8 cellular contexts compared by ENCODE assay signal in the genomic region with DNA sequence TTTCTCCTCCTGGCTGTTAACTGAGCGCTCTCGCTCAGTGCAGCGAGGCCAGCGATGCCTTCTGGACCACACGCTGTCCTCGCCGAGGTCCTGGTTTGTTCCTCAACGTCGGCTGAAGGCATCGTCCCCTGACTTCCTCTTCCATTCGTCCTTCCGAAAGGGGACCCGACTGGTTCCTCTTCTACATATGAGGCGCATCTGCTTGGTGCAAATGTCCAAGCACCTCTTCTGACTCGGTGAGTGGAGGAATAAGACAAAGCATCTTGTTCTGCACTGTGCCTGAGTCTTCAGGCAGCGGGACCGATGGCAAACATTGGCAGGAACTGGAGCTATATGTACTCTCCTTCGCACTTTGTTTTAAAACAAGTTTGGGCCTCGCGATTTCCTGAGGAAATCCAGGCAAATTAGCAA. TPM values are rescaled to one million over a fixed set of nuclear protein-coding genes. Genes with fewer than 3 reads are reported as not detected.
DNase-seq lines count a peak whose midpoint lies in the region; ATAC-seq, FAIRE-seq and TF ChIP-seq lines count a peak whose summit lies in the region.

No MANE protein-coding gene starts in this region.

- TF ChIP-seq CTCF in GM23338 (conservative IDR thresholded peaks at IDR 0.05; ENCODE audit: low read depth in 2 of 2) = no peak
- TF ChIP-seq CTCF in bronchial epithelial cell (IDR thresholded peaks at IDR 0.05; ENCODE audit: insufficient read depth, low read length, severe bottlenecking) = no peak

- no peak for FAIRE-seq in bronchial epithelial cell (lab: Jason Lieb, UNC)

- H3K27me3 ChIP-seq in GM23338 (ENCODE audit: insufficient read depth) (peaks cover 30% of the 10 kb centered on the region), bronchial epithelial cell (ENCODE audit: control insufficient read depth, insufficient read depth, low read length) (peaks cover 8% of the 10 kb centered on the region)

- no peaks in the 10 kb centered on the region for H3K9me2 ChIP-seq in GM23338 (ENCODE audit: insufficient read depth)

- no peaks in the 10 kb centered on the region for H3K36me3 ChIP-seq in GM23338 (ENCODE audit: insufficient read depth)
- no peaks in the 10 kb centered on the region for H3K36me3 ChIP-seq in bronchial epithelial cell (ENCODE audit: control insufficient read depth, insufficient read depth, low read length)

- DNase-seq in NCI-H146 (lab: John Stamatoyannopoulos, UW) (peak; percentile 8), NCI-H146 treated with DMSO at 0.1 percent for 48 hours (lab: John Stamatoyannopoulos, UW; ENCODE audit: unreplicated experiment) (no peak), GM23338 (ENCODE audit: low spot score) (peak; percentile 59), MV-4-11 (lab: John Stamatoyannopoulos, UW) (peak; percentile 76), bronchial epithelial cell (ENCODE audit: low read depth) (no peak), memory B cell (ENCODE audit: low spot score in 2 of 2) (peak; percentile 1 to 21), NCI-H1436 (lab: John Stamatoyannopoulos, UW) (no peak), OCI-M2 (lab: John Stamatoyannopoulos, UW; ENCODE audit: unreplicated experiment) (no peak)

- H3K4me3 ChIP-seq in GM23338 (peak overlapping the region; percentile 99), bronchial epithelial cell (ENCODE audit: low read depth, low read length) (peak overlapping the region; percentile 61)

- H4K20me1 ChIP-seq in GM23338 (replicated peaks; ENCODE audit: insufficient read depth) = no peaks in the 10 kb centered on the region; the same call in 1 of the 2 replicates

- H3K36me3 Mint-ChIP-seq in GM23338 (ENCODE audit: low read depth) = no peaks in the 10 kb centered on the region
- no peaks in the 10 kb centered on the region for H3K36me3 Mint-ChIP-seq in memory B cell

- H3K4me1 Mint-ChIP-seq in GM23338 (peaks cover 41% of the 10 kb centered on the region), memory B cell (peaks cover 12% of the 10 kb centered on the region)

- H3K4me2 ChIP-seq in GM23338 = peak overlapping the region; percentile 99

- no peaks in the 10 kb centered on the region for H3K9me3 Mint-ChIP-seq in GM23338
- H3K9me3 Mint-ChIP-seq in memory B cell = no peaks in the 10 kb centered on the region

- no peak overlapping the region for H3K27ac Mint-ChIP-seq in GM23338
- peak overlapping the region; percentile 26 for H3K27ac Mint-ChIP-seq in memory B cell

- peaks cover 29% of the 10 kb centered on the region for H3K79me2 ChIP-seq in GM23338 (replicated peaks; ENCODE audit: insufficient read depth)

- H3K27ac ChIP-seq in GM23338 (ENCODE audit: low read depth) = no peak overlapping the region

- H3K4me3 Mint-ChIP-seq in GM23338 = peak overlapping the region; percentile 91
- H3K4me3 Mint-ChIP-seq in memory B cell = peak overlapping the region; percentile 91

- ATAC-seq in GM23338 (peak; percentile 17), memory B cell (ENCODE audit: low read depth) (peak; percentile 37)

- H3F3A ChIP-seq in GM23338 (replicated peaks; ENCODE audit: low read depth) = no peaks in the 10 kb centered on the region

- H3K4me1 ChIP-seq in GM23338 (ENCODE audit: insufficient read depth) = peaks cover 35% of the 10 kb centered on the region

- peaks cover 37% of the 10 kb centered on the region for H3K27me3 Mint-ChIP-seq in GM23338 (ENCODE audit: insufficient read depth, low read depth, poor library complexity)
- H3K27me3 Mint-ChIP-seq in memory B cell = peaks cover 25% of the 10 kb centered on the region

- H2AFZ ChIP-seq in GM23338 = peak overlapping the region; percentile 99

TF ChIP-seq in GM23338, 12 proteins besides CTCF, POLR2A, EP300 and RAD21:
- TF ChIP-seq, protein P1, sequence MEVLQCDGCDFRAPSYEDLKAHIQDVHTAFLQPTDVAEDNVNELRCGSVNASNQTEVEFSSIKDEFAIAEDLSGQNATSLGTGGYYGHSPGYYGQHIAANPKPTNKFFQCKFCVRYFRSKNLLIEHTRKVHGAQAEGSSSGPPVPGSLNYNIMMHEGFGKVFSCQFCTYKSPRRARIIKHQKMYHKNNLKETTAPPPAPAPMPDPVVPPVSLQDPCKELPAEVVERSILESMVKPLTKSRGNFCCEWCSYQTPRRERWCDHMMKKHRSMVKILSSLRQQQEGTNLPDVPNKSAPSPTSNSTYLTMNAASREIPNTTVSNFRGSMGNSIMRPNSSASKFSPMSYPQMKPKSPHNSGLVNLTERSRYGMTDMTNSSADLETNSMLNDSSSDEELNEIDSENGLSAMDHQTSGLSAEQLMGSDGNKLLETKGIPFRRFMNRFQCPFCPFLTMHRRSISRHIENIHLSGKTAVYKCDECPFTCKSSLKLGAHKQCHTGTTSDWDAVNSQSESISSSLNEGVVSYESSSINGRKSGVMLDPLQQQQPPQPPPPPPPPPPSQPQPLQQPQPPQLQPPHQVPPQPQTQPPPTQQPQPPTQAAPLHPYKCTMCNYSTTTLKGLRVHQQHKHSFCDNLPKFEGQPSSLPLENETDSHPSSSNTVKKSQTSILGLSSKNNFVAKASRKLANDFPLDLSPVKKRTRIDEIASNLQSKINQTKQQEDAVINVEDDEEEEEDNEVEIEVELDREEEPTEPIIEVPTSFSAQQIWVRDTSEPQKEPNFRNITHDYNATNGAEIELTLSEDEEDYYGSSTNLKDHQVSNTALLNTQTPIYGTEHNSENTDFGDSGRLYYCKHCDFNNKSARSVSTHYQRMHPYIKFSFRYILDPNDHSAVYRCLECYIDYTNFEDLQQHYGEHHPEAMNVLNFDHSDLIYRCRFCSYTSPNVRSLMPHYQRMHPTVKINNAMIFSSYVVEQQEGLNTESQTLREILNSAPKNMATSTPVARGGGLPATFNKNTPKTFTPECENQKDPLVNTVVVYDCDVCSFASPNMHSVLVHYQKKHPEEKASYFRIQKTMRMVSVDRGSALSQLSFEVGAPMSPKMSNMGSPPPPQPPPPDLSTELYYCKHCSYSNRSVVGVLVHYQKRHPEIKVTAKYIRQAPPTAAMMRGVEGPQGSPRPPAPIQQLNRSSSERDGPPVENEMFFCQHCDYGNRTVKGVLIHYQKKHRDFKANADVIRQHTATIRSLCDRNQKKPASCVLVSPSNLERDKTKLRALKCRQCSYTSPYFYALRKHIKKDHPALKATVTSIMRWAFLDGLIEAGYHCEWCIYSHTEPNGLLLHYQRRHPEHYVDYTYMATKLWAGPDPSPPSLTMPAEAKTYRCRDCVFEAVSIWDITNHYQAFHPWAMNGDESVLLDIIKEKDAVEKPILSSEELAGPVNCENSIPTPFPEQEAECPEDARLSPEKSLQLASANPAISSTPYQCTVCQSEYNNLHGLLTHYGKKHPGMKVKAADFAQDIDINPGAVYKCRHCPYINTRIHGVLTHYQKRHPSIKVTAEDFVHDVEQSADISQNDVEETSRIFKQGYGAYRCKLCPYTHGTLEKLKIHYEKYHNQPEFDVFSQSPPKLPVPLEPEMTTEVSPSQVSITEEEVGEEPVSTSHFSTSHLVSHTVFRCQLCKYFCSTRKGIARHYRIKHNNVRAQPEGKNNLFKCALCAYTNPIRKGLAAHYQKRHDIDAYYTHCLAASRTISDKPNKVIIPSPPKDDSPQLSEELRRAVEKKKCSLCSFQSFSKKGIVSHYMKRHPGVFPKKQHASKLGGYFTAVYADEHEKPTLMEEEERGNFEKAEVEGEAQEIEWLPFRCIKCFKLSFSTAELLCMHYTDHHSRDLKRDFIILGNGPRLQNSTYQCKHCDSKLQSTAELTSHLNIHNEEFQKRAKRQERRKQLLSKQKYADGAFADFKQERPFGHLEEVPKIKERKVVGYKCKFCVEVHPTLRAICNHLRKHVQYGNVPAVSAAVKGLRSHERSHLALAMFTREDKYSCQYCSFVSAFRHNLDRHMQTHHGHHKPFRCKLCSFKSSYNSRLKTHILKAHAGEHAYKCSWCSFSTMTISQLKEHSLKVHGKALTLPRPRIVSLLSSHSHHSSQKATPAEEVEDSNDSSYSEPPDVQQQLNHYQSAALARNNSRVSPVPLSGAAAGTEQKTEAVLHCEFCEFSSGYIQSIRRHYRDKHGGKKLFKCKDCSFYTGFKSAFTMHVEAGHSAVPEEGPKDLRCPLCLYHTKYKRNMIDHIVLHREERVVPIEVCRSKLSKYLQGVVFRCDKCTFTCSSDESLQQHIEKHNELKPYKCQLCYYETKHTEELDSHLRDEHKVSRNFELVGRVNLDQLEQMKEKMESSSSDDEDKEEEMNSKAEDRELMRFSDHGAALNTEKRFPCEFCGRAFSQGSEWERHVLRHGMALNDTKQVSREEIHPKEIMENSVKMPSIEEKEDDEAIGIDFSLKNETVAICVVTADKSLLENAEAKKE (CRISPR knock-in tag; IDR thresholded peaks at IDR 0.05) = 0 out of 2 replicates have a peak, but pooled peaks have one; percentile 25
- TF ChIP-seq STAT1 (IDR thresholded peaks at IDR 0.05; ENCODE audit: unreplicated experiment) = no peak
- TF ChIP-seq, protein P2, sequence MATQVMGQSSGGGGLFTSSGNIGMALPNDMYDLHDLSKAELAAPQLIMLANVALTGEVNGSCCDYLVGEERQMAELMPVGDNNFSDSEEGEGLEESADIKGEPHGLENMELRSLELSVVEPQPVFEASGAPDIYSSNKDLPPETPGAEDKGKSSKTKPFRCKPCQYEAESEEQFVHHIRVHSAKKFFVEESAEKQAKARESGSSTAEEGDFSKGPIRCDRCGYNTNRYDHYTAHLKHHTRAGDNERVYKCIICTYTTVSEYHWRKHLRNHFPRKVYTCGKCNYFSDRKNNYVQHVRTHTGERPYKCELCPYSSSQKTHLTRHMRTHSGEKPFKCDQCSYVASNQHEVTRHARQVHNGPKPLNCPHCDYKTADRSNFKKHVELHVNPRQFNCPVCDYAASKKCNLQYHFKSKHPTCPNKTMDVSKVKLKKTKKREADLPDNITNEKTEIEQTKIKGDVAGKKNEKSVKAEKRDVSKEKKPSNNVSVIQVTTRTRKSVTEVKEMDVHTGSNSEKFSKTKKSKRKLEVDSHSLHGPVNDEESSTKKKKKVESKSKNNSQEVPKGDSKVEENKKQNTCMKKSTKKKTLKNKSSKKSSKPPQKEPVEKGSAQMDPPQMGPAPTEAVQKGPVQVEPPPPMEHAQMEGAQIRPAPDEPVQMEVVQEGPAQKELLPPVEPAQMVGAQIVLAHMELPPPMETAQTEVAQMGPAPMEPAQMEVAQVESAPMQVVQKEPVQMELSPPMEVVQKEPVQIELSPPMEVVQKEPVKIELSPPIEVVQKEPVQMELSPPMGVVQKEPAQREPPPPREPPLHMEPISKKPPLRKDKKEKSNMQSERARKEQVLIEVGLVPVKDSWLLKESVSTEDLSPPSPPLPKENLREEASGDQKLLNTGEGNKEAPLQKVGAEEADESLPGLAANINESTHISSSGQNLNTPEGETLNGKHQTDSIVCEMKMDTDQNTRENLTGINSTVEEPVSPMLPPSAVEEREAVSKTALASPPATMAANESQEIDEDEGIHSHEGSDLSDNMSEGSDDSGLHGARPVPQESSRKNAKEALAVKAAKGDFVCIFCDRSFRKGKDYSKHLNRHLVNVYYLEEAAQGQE (IDR thresholded peaks at IDR 0.05; ENCODE audit: unreplicated experiment) = no peak

RNA-seq across cellular contexts. Expression of a gene that starts 0.7 kb away (rescaled TPM):
- 62.4 and 80.0 TPM in 2 replicates for total RNA-seq in GM23338 (2014; rRNA removed; shearing (Covaris generic))
- polyA plus RNA-seq in GM23338 (2016; fragmentation: Nextera tagmentation; extraction: Ambion mirVana) = 20.6 and 23.2 TPM in 2 replicates
- total RNA-seq in bronchial epithelial cell = 3.7 and 6.8 TPM in 2 replicates

Comparison
In these comparisons a context has a peak if more than half of its experiments do, and no peak if none do; other contexts are left out.
1. DNase-seq: peak in NCI-H146 (single experiment), GM23338 (single experiment), MV-4-11 (single experiment) and memory B cell (2 of 2); none in NCI-H146 treated with DMSO at 0.1 percent for 48 hours (single experiment), bronchial epithelial cell (single experiment), NCI-H1436 (single experiment) and OCI-M2 (single experiment).